In the genomic region with DNA sequence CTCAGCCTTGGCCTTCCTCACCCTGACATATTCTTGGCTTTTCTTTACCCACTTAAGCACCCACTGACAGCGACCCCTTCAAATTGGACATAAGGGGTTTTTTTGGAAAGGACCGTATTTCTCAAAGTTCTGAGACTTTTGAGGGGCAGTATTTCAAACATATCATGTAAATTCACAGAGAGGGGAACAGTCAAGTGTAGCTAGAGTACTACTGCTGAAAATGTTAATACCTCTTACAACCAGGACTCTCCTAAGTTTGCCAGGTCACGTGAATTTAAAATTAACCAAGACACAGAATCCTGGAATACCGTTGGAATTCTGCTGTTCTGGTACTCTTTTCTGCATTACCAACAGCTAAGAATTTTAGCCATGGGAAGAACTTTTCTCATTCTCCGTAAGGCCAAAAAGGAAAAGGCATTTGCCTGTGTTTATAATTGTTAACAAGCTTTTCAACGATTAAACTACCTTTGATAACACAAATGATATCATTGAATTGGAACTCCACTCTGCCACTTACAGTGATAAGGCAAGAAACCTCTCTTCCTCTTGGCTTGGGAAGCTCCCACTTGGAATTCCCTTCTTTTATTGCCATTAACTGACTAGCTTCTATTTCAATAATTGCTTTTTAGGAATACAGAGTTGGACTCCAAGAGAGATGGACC, we compare ENCODE assay signal across 7 cellular contexts. TPM values are rescaled to one million over a fixed set of nuclear protein-coding genes. Genes with fewer than 3 reads are reported as not detected.
DNase-seq lines count a peak whose midpoint lies in the region; ATAC-seq and TF ChIP-seq lines count a peak whose summit lies in the region.

No MANE protein-coding gene starts in this region.

- H3K4me3 ChIP-seq in SK-N-MC (peak overlapping the region; percentile 78), skin epidermis (peak overlapping the region; percentile 44 to 73 (median 59))

- DNase-seq in SK-N-MC (ENCODE audit: low read depth, low spot score) (no peak), foreskin keratinocyte (no peak), occipital lobe (lab: John Stamatoyannopoulos, UW) (no peak)
- DNase-seq in activated CD4-positive, alpha-beta T cell treated with anti-CD3 and anti-CD28 coated beads for 48 hours = no peak

- H3K4me1 ChIP-seq in foreskin keratinocyte = peaks cover 17% of the 10 kb centered on the region

- H3K27me3 ChIP-seq in foreskin keratinocyte = no peaks in the 10 kb centered on the region

- TF ChIP-seq CTCF in foreskin keratinocyte (conservative IDR thresholded peaks at IDR 0.05) = no peak

- no peaks in the 10 kb centered on the region for H3K9me3 ChIP-seq in SK-N-MC (ENCODE audit: low read depth, low read length)

- no peaks in the 10 kb centered on the region for H3K36me3 ChIP-seq in SK-N-MC (ENCODE audit: insufficient read depth, low read length)

- ATAC-seq in GM19395 (IDR thresholded peaks at IDR 0.05; ENCODE audit: unreplicated experiment) = peak; percentile 0
- no peak for ATAC-seq in foreskin keratinocyte
- ATAC-seq in HG03460 (IDR thresholded peaks at IDR 0.05; ENCODE audit: unreplicated experiment) = no peak

- no peak overlapping the region for H3K27ac ChIP-seq in SK-N-MC
- H3K27ac ChIP-seq in foreskin keratinocyte = peak overlapping the region; percentile 85
- H3K27ac ChIP-seq in skin epidermis = peak overlapping the region; percentile 92 to 100 (median 99)

- peak overlapping the region; percentile 78 for H3K9ac ChIP-seq in SK-N-MC (ENCODE audit: insufficient read length)

RNA-seq across cellular contexts. Expression of a gene that starts 0.6 kb away (rescaled TPM):
- total RNA-seq in foreskin keratinocyte (22.7 and 23.2 TPM in 2 replicates), occipital lobe (21.1 TPM)
- polyA plus RNA-seq in foreskin keratinocyte = 8.3 and 10.6 TPM in 2 replicates
